ENCODE assay signal across 14 cellular contexts in the genomic region with DNA sequence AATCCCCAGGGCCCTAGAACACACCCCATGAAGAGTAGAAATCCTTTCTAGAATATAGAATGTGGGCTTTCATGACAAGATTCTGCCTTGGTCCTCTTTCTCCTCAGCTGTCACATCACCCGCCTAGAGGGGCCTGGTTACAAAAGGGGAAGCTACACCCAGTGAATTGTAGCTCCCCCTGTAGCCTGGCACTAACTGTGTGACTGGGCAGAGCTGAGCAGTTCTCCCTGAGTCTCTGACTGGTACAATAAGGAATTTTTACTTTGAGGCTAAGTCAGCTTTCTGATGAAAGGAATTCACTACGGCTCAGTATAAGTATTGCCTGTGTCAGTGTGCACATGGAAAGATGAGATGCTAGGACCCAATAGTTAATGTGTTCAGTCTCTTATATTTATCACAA. TPM values are rescaled to one million over a fixed set of nuclear protein-coding genes. Genes with fewer than 3 reads are reported as not detected.
DNase-seq lines count a peak whose midpoint lies in the region; TF ChIP-seq lines count a peak whose summit lies in the region.
"Had no signal": no experiment of that assay in that cellular context is flagged by ENCODE, and none has a peak within 500 bp of the region (broad histone marks: within the 10 kb centered on the region; RNA-seq: fewer than 3 reads in every experiment).

No MANE protein-coding gene starts in this region.

- H3K4me1 Mint-ChIP-seq in HFFc6 (ENCODE audit: low read depth), result peaks cover 41% of the 10 kb centered on the region

- H3K27me3 Mint-ChIP-seq in HFFc6 (ENCODE audit: insufficient read depth), result peaks cover 9% of the 10 kb centered on the region

- no peaks in the 10 kb centered on the region for H3K9me3 ChIP-seq in AG04450 (ENCODE audit: control insufficient read depth, insufficient read depth, low read length)
- 0 out of 2 replicates have a peak, but pooled peaks cover 3% of the 10 kb centered on the region for H3K9me3 ChIP-seq in SJSA1 (replicated peaks)

- no peaks in the 10 kb centered on the region for H3K36me3 ChIP-seq in SJSA1

- H3K27me3 ChIP-seq in AG04450 (ENCODE audit: control insufficient read depth, insufficient read depth, low read length) (no peaks in the 10 kb centered on the region), SJSA1 (replicated peaks) (no peaks in the 10 kb centered on the region)

- POLR2A ChIA-PET in AG04450 (lab: Yijun Ruan, JAX), result no interaction called here

- DNase-seq in AG04450 (ENCODE audit: low read depth, low spot score) (peak; percentile 4), HFFc6 (peak; percentile 53), SJSA1 (ENCODE audit: low read depth in 1 of 2, low spot score in 2 of 2) (peak; percentile 22 to 49), foreskin fibroblast (peak in 1 of 2 donors; percentile 30), DMS114 treated with DMSO at 0.1 percent for 48 hours (lab: John Stamatoyannopoulos, UW; ENCODE audit: unreplicated experiment) (no peak), cortex of kidney (lab: John Stamatoyannopoulos, UW) (no peak), globus pallidus (ENCODE audit: low spot score) (no peak)
- DNase-seq in activated CD4-positive, alpha-beta T cell treated with anti-CD3 and anti-CD28 coated beads for 48 hours, result no peak
- DNase-seq: activated CD4-positive, alpha-beta memory T cell treated with anti-CD3 and anti-CD28 coated beads, Interleukin-2, amount 10 ng/mL, durations not matched to agents 7 days and 5 days; AML-193; DMS53; effector memory CD4-positive, alpha-beta T cell; stimulated activated CD4-positive, alpha-beta T cell treated with anti-CD3 and anti-CD28 coated beads, Interleukin-2, amount 100 ng/mL, for 48 hours had no signal

- H3K4me1 ChIP-seq in SJSA1 (replicated peaks), result peaks cover 17% of the 10 kb centered on the region

- CTCF ChIA-PET in AG04450 (lab: Charles Lee), result interaction anchor here (0.5 kb wide), 1 partner anchor 420 kb away, joined by 4 read pairs; no protein-coding TSS in a partner anchor

- H3K4me3 Mint-ChIP-seq in HFFc6, result no peak overlapping the region
- H3K4me3 Mint-ChIP-seq: activated CD4-positive, alpha-beta memory T cell treated with anti-CD3 and anti-CD28 coated beads, Interleukin-2, amount 10 ng/mL, durations not matched to agents 7 days and 5 days had no signal

- H3K36me3 Mint-ChIP-seq in HFFc6 (ENCODE audit: low read depth), result no peaks in the 10 kb centered on the region

- H3K27ac ChIP-seq in AG04450 (ENCODE audit: low read depth, low read length) (no peak overlapping the region), SJSA1 (no peak overlapping the region)

- H3K27ac Mint-ChIP-seq in HFFc6, result no peak overlapping the region
- H3K27ac Mint-ChIP-seq: activated CD4-positive, alpha-beta memory T cell treated with anti-CD3 and anti-CD28 coated beads, Interleukin-2, amount 10 ng/mL, durations not matched to agents 7 days and 5 days had no signal

- no peaks in the 10 kb centered on the region for H3K9me3 Mint-ChIP-seq in HFFc6

- peak; percentile 27; the same call in 1 of the 2 replicates for TF ChIP-seq CTCF in AG04450 (IDR thresholded peaks at IDR 0.05; ENCODE audit: low read depth, low read length)
- TF ChIP-seq CTCF in HFFc6 (IDR thresholded peaks at IDR 0.05), result peak; percentile 44
- TF ChIP-seq CTCF in foreskin fibroblast (IDR thresholded peaks at IDR 0.05; ENCODE audit: low read depth, low read length), result peak; percentile 7

- H3K4me3 ChIP-seq in AG04450 (ENCODE audit: low read depth, low read length) (no peak overlapping the region), SJSA1 (no peak overlapping the region), foreskin fibroblast (ENCODE audit: low read depth in 1 of 2, low read length in 2 of 2) (no peak overlapping the region)
- H3K4me3 ChIP-seq: GM12878 had no signal

RNA-seq across cellular contexts. Expression of gene ZNF148, which starts 28.7 kb away (rescaled TPM):
- polyA plus RNA-seq in AG04450 (2011; rRNA removed), result 30.9 and 43.5 TPM in 2 replicates
- 60.7 and 117 TPM in 2 replicates for polyA minus RNA-seq in AG04450 (2011; rRNA and poly(A)+ RNA removed)
- 10 to 100 TPM; 41.4 to 51.4 (median 47.5) TPM for total RNA-seq in HFFc6 (2021; fragmentation: NEBNext Ultra II Directional; extraction: Animal tissue kit (Norgen Biotek cat#: 25700))
- 17.2 and 25.5 TPM in 2 replicates for total RNA-seq in SJSA1 (2014; rRNA removed; shearing (Covaris generic))

Comparison
In these comparisons a context has a peak if more than half of its experiments do, and no peak if none do; other contexts are left out.
1. DNase-seq: peak in AG04450 (single experiment), HFFc6 (single experiment) and SJSA1 (2 of 2); none in DMS114 treated with DMSO at 0.1 percent for 48 hours (single experiment), cortex of kidney (single experiment), globus pallidus (single experiment) and activated CD4-positive, alpha-beta T cell treated with anti-CD3 and anti-CD28 coated beads for 48 hours (single experiment).
2. Peak in every context shown above with its lines, with median percentiles within 50 percentile points of each other: CTCF ChIP-seq.